ENCODE assay signal across 1 cellular context in the genomic region with DNA sequence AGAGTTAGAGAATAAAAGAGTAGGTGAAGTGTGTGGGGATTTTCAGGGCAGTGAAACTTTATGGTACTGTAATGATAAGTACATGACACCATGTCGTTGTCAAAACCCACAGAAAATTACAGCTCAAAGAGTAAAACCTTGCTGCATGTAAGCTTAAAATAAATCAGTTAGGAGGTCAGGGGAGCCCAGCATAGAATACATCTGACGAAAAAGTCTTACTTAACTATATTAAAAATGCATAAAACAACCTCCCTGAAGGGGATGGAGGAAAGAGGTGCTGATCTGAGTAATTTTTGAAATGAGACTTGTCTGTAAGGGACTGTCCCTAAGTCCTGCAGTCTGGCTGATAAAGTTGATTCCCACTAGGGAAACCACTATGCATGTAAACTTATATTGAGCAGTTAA.
TF ChIP-seq lines count a peak whose summit lies in the region.

No MANE protein-coding gene starts in this region.

TF ChIP-seq in GM23338, 12 proteins besides CTCF, POLR2A, EP300 and RAD21 (continued from another document):
- TF ChIP-seq, protein P1, sequence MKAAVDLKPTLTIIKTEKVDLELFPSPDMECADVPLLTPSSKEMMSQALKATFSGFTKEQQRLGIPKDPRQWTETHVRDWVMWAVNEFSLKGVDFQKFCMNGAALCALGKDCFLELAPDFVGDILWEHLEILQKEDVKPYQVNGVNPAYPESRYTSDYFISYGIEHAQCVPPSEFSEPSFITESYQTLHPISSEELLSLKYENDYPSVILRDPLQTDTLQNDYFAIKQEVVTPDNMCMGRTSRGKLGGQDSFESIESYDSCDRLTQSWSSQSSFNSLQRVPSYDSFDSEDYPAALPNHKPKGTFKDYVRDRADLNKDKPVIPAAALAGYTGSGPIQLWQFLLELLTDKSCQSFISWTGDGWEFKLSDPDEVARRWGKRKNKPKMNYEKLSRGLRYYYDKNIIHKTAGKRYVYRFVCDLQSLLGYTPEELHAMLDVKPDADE (IDR thresholded peaks at IDR 0.05), result no peak
- TF ChIP-seq NANOG (IDR thresholded peaks at IDR 0.05; ENCODE audit: borderline replicate concordance), result no peak
- TF ChIP-seq, protein P2, sequence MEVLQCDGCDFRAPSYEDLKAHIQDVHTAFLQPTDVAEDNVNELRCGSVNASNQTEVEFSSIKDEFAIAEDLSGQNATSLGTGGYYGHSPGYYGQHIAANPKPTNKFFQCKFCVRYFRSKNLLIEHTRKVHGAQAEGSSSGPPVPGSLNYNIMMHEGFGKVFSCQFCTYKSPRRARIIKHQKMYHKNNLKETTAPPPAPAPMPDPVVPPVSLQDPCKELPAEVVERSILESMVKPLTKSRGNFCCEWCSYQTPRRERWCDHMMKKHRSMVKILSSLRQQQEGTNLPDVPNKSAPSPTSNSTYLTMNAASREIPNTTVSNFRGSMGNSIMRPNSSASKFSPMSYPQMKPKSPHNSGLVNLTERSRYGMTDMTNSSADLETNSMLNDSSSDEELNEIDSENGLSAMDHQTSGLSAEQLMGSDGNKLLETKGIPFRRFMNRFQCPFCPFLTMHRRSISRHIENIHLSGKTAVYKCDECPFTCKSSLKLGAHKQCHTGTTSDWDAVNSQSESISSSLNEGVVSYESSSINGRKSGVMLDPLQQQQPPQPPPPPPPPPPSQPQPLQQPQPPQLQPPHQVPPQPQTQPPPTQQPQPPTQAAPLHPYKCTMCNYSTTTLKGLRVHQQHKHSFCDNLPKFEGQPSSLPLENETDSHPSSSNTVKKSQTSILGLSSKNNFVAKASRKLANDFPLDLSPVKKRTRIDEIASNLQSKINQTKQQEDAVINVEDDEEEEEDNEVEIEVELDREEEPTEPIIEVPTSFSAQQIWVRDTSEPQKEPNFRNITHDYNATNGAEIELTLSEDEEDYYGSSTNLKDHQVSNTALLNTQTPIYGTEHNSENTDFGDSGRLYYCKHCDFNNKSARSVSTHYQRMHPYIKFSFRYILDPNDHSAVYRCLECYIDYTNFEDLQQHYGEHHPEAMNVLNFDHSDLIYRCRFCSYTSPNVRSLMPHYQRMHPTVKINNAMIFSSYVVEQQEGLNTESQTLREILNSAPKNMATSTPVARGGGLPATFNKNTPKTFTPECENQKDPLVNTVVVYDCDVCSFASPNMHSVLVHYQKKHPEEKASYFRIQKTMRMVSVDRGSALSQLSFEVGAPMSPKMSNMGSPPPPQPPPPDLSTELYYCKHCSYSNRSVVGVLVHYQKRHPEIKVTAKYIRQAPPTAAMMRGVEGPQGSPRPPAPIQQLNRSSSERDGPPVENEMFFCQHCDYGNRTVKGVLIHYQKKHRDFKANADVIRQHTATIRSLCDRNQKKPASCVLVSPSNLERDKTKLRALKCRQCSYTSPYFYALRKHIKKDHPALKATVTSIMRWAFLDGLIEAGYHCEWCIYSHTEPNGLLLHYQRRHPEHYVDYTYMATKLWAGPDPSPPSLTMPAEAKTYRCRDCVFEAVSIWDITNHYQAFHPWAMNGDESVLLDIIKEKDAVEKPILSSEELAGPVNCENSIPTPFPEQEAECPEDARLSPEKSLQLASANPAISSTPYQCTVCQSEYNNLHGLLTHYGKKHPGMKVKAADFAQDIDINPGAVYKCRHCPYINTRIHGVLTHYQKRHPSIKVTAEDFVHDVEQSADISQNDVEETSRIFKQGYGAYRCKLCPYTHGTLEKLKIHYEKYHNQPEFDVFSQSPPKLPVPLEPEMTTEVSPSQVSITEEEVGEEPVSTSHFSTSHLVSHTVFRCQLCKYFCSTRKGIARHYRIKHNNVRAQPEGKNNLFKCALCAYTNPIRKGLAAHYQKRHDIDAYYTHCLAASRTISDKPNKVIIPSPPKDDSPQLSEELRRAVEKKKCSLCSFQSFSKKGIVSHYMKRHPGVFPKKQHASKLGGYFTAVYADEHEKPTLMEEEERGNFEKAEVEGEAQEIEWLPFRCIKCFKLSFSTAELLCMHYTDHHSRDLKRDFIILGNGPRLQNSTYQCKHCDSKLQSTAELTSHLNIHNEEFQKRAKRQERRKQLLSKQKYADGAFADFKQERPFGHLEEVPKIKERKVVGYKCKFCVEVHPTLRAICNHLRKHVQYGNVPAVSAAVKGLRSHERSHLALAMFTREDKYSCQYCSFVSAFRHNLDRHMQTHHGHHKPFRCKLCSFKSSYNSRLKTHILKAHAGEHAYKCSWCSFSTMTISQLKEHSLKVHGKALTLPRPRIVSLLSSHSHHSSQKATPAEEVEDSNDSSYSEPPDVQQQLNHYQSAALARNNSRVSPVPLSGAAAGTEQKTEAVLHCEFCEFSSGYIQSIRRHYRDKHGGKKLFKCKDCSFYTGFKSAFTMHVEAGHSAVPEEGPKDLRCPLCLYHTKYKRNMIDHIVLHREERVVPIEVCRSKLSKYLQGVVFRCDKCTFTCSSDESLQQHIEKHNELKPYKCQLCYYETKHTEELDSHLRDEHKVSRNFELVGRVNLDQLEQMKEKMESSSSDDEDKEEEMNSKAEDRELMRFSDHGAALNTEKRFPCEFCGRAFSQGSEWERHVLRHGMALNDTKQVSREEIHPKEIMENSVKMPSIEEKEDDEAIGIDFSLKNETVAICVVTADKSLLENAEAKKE (CRISPR knock-in tag; IDR thresholded peaks at IDR 0.05), result no peak
- TF ChIP-seq ZNF331 (CRISPR knock-in tag; IDR thresholded peaks at IDR 0.05; ENCODE audit: low read depth), result no peak
- TF ChIP-seq CREB1 (CRISPR knock-in tag; IDR thresholded peaks at IDR 0.05; ENCODE audit: low read depth), result no peak
- TF ChIP-seq STAT1 (IDR thresholded peaks at IDR 0.05; ENCODE audit: unreplicated experiment), result no peak
- TF ChIP-seq, protein P3, sequence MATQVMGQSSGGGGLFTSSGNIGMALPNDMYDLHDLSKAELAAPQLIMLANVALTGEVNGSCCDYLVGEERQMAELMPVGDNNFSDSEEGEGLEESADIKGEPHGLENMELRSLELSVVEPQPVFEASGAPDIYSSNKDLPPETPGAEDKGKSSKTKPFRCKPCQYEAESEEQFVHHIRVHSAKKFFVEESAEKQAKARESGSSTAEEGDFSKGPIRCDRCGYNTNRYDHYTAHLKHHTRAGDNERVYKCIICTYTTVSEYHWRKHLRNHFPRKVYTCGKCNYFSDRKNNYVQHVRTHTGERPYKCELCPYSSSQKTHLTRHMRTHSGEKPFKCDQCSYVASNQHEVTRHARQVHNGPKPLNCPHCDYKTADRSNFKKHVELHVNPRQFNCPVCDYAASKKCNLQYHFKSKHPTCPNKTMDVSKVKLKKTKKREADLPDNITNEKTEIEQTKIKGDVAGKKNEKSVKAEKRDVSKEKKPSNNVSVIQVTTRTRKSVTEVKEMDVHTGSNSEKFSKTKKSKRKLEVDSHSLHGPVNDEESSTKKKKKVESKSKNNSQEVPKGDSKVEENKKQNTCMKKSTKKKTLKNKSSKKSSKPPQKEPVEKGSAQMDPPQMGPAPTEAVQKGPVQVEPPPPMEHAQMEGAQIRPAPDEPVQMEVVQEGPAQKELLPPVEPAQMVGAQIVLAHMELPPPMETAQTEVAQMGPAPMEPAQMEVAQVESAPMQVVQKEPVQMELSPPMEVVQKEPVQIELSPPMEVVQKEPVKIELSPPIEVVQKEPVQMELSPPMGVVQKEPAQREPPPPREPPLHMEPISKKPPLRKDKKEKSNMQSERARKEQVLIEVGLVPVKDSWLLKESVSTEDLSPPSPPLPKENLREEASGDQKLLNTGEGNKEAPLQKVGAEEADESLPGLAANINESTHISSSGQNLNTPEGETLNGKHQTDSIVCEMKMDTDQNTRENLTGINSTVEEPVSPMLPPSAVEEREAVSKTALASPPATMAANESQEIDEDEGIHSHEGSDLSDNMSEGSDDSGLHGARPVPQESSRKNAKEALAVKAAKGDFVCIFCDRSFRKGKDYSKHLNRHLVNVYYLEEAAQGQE (IDR thresholded peaks at IDR 0.05; ENCODE audit: unreplicated experiment), result no peak
TF ChIP-seq in GM23338: peak in this region for 0.
